8 cellular contexts compared by ENCODE assay signal in genomic region chr2:20614201-20615045, GRCh38. TPM values are rescaled to one million over a fixed set of nuclear protein-coding genes. Genes with fewer than 3 reads are reported as not detected.
A peak's percentile ranks its signal among the peaks of the same experiment; 100 is the strongest.
DNase-seq lines count a peak whose midpoint lies in the region; ATAC-seq, FAIRE-seq and TF ChIP-seq lines count a peak whose summit lies in the region.

No MANE protein-coding gene starts in this region.

- no peak overlapping the region for H3K4me3 ChIP-seq in esophagus (ENCODE audit: low read depth in 1 of 2, low read length in 2 of 2)
- no peak overlapping the region for H3K4me3 ChIP-seq in pancreas

- TF ChIP-seq POLR2A in GM12891 (IDR thresholded peaks at IDR 0.05; ENCODE audit: low read depth, low read length) = no peak

- H3K27me3 ChIP-seq in esophagus (ENCODE audit: control insufficient read depth in 1 of 2, insufficient read depth in 2 of 2, low read length in 2 of 2) = no peaks in the 10 kb centered on the region
- no peaks in the 10 kb centered on the region for H3K27me3 ChIP-seq in pancreas

- peak overlapping the region; percentile 90 to 92 for H3K27ac ChIP-seq in esophagus (ENCODE audit: low read depth in 2 of 2, low read length in 1 of 2)
- H3K27ac ChIP-seq in pancreas = peak overlapping the region; percentile 9 to 89 (median 74)

- WGBS in esophagus, 2 donors = 52 to 56% methylated on average over 14 of the region's 14 CpGs
- 59 to 61% methylated on average over 14 of the region's 14 CpGs for WGBS in pancreas, 2 donors

- intact Hi-C loops in pancreas (cut with DNase I) = no loop called here

- no peak for TF ChIP-seq CTCF in pancreas (IDR thresholded peaks at IDR 0.05)

- no peak for FAIRE-seq in GM12891 (lab: Jason Lieb, UNC)
- FAIRE-seq in pancreas (lab: Jason Lieb, UNC) = no peak

- H3K9me3 ChIP-seq in esophagus (ENCODE audit: control insufficient read depth in 2 of 2, insufficient read depth in 1 of 2, low read depth in 1 of 2, low read length in 1 of 2) (no peaks in the 10 kb centered on the region), pancreas (no peaks in the 10 kb centered on the region)

- H3K4me1 ChIP-seq in esophagus (ENCODE audit: control insufficient read depth in 2 of 2, insufficient read depth in 2 of 2, low read length in 1 of 2) = peaks cover 5 to 32% of the 10 kb centered on the region in 2 donors
- peaks cover 5 to 21% (median 8%) of the 10 kb centered on the region in 3 donors for H3K4me1 ChIP-seq in pancreas

- DNase-seq in GM12891 (ENCODE audit: insufficient read length, low spot score) (no peak), NCI-H345 treated with DMSO at 0.1 percent for 48 hours (lab: John Stamatoyannopoulos, UW; ENCODE audit: unreplicated experiment) (peak; percentile 20), pancreas (peak in 3 of 6 donors; percentile 44 to 62 (median 57)), 8988T (no peak), cerebellar nuclear complex (lab: John Stamatoyannopoulos, UW) (no peak), NCI-H1436 treated with DMSO at 0.1 percent for 48 hours (lab: John Stamatoyannopoulos, UW) (no peak)

- H3K36me3 ChIP-seq in esophagus (ENCODE audit: control insufficient read depth in 2 of 2, insufficient read depth in 2 of 2, low read length in 1 of 2) (no peaks in the 10 kb centered on the region), pancreas (no peaks in the 10 kb centered on the region)

- peak in 3 of 4 donors; percentile 5 to 21 (median 9) for ATAC-seq in pancreas
- ATAC-seq in GM18870 (IDR thresholded peaks at IDR 0.05; ENCODE audit: unreplicated experiment) = no peak

TF ChIP-seq in GM12891, 5 proteins besides CTCF, POLR2A, EP300 and RAD21:
- no peak for TF ChIP-seq POU2F2 (IDR thresholded peaks at IDR 0.05; ENCODE audit: low read depth, low read length)
- peak; percentile 66 for TF ChIP-seq SPI1 (IDR thresholded peaks at IDR 0.05; ENCODE audit: low read depth, low read length)
TF ChIP-seq in GM12891: peak in this region for 1.

RNA-seq across cellular contexts. Expression of gene HS1BP3, which starts 36.5 kb away (rescaled TPM):
- 6.6 TPM for polyA plus RNA-seq in GM12891 (2012; ENCODE audit: low read depth, missing spikeins)
- 10 to 100 TPM; 12.2 to 13.4 TPM for polyA plus RNA-seq in esophagus
- total RNA-seq in pancreas = 10 to 100 TPM in 5 of 6 donors, 1 to 10 TPM in 1; 9.5 to 16.8 (median 10.3) TPM
- 10 to 100 TPM; 11.1 to 15.5 TPM for polyA plus RNA-seq in pancreas

RNA-seq across cellular contexts. Expression of gene GDF7, which starts 52.5 kb away (rescaled TPM):
- 0.12 TPM for polyA plus RNA-seq in GM12891 (2012; ENCODE audit: low read depth, missing spikeins)
- polyA plus RNA-seq in esophagus = under 1 TPM; 0.56 to 0.59 TPM
- total RNA-seq in pancreas = under 1 TPM; 0.16 to 0.98 (median 0.73) TPM
- under 1 TPM; 0.19 to 0.89 TPM for polyA plus RNA-seq in pancreas
